ENCODE assay signal across 1 cellular context in the genomic region with DNA sequence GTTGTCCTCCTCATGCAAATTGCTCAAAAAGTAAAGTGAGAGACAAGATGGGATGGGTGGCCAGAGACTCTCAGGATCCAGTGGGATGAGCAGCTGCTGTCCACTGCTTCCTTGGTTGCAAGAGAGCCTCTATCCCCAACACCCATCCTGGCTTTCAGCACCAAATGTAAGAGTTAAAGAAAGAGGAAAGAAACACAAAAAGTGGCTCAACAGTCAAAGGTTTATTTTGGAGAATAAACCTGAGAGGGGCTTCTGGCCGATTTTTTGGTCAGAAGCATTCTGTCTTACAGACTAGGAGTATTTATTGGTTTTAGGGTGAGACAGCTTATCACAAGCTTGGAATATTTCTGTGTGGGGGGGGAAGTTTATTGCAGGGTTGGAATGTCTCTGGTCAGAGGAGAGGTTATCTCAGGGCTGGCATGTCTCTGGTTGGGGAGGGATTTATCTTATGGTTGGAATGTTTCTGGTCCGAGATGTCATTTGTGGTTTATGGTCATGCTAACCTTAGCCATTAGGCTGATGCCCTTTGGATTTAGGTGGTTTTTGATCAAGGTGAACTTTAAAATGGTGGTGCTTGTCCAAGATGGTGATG.
TF ChIP-seq lines count a peak whose summit lies in the region.

No MANE protein-coding gene starts in this region.

TF ChIP-seq in HEK293, 187 proteins besides CTCF, POLR2A, EP300 and RAD21 (continued from another document):
- TF ChIP-seq, protein P1, sequence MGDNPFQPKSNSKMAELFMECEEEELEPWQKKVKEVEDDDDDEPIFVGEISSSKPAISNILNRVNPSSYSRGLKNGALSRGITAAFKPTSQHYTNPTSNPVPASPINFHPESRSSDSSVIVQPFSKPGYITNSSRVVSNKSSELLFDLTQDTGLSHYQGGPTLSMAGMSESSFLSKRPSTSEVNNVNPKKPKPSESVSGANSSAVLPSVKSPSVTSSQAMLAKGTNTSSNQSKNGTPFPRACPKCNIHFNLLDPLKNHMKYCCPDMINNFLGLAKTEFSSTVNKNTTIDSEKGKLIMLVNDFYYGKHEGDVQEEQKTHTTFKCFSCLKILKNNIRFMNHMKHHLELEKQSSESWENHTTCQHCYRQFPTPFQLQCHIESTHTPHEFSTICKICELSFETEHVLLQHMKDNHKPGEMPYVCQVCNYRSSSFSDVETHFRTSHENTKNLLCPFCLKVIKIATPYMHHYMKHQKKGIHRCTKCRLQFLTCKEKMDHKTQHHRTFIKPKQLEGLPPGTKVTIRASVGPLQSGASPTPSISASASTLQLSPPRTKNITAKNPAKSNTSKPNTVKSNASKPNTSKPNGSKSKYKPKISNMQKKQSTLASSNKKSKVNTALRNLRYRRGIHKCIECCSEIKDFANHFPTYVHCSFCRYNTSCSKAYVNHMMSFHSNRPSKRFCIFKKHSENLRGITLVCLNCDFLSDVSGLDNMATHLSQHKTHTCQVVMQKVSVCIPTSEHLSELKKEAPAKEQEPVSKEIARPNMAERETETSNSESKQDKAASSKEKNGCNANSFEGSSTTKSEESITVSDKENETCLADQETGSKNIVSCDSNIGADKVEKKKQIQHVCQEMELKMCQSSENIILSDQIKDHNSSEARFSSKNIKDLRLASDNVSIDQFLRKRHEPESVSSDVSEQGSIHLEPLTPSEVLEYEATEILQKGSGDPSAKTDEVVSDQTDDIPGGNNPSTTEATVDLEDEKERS (tag by site-specific recombination; IDR thresholded peaks at IDR 0.05) = peak; percentile 96
- peak; percentile 78; the same call in 1 of the 2 replicates for TF ChIP-seq TRIM28 (IDR thresholded peaks at IDR 0.05; ENCODE audit: borderline replicate concordance, low read length)
